8 cellular contexts compared by ENCODE assay signal in the genomic region with DNA sequence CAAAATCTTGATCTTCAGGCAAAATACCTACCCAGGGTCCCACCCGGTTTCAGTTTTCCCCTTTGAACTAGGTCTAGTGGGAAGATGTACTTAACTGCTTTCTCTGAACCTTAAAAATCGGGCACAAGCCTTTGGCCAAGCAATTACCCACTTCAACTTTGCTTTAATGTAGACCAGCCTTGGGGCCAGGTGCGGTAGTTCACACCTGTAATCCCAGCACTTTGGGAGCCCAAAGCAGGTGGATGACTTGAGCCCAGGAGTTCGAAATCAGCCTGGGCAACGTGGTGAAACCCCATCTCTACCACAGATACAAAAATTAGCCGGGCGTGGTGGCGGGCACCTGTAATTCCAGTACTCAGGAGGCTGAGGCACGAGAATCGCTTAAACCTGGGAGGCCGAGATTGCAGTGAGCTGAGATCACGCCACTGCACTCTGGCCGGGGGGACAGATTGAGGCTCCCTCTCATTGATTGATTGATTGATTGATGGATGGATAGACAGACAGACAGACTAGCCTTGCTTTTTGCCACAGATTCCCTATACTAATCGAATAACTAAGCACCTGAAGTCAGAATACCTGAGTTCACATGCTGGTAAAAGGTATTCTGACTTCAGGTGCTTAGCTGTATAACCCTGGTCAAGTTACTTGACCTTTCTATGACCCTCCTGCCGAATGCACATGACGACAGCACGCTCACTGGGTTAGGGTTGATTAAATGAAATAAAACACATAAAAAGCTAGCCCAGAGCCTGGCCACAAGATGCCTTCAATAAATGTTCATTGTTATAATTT. TPM values are rescaled to one million over a fixed set of nuclear protein-coding genes. Genes with fewer than 3 reads are reported as not detected.
DNase-seq lines count a peak whose midpoint lies in the region; ATAC-seq and TF ChIP-seq lines count a peak whose summit lies in the region.

No MANE protein-coding gene starts in this region.

- peaks cover 37% of the 10 kb centered on the region for H3K4me1 Mint-ChIP-seq in activated CD8-positive, alpha-beta T cell treated with anti-CD3 and anti-CD28 coated beads for 36 hours (ENCODE audit: low read depth)
- peaks cover 6% of the 10 kb centered on the region for H3K4me1 Mint-ChIP-seq in glutamatergic neuron (ENCODE audit: low read depth, unreplicated experiment)

- POLR2A ChIA-PET in HEK293 (lab: Yijun Ruan, JAX) = interaction anchor here (1.0 to 2.5 kb wide), 3 partner anchors 14 to 21 kb away, joined by 3 to 16 read pairs (median 3); no protein-coding TSS in a partner anchor
- POLR2A ChIA-PET in activated CD8-positive, alpha-beta T cell treated with anti-CD3 and anti-CD28 coated beads for 36 hours (lab: Charles Lee) = interaction anchor here (1.0 kb wide), 1 partner anchor 80 kb away, joined by 3 read pairs; a partner anchor contains a TSS

- TF ChIP-seq CTCF in HEK293 (tag by site-specific recombination; IDR thresholded peaks at IDR 0.05) (no peak), glutamatergic neuron (IDR thresholded peaks at IDR 0.05; ENCODE audit: partially characterized antibody, unreplicated experiment) (no peak)
- TF ChIP-seq CTCF in activated CD8-positive, alpha-beta T cell treated with anti-CD3 and anti-CD28 coated beads for 36 hours (IDR thresholded peaks at IDR 0.05) = no peak

- intact Hi-C loops in activated CD8-positive, alpha-beta T cell treated with anti-CD3 and anti-CD28 coated beads for 36 hours (cut with micrococcal nuclease) = no loop called here

- no peak overlapping the region for H3K27ac Mint-ChIP-seq in activated CD8-positive, alpha-beta T cell treated with anti-CD3 and anti-CD28 coated beads for 36 hours
- H3K27ac Mint-ChIP-seq in glutamatergic neuron (ENCODE audit: unreplicated experiment) = peak overlapping the region; percentile 92

- no peaks in the 10 kb centered on the region for H3K36me3 ChIP-seq in HEK293 (ENCODE audit: control insufficient read depth in 2 of 2, insufficient read depth in 1 of 2, low read length in 2 of 2)

- no peaks in the 10 kb centered on the region for H3K9me3 Mint-ChIP-seq in activated CD8-positive, alpha-beta T cell treated with anti-CD3 and anti-CD28 coated beads for 36 hours
- peaks cover 20% of the 10 kb centered on the region for H3K9me3 Mint-ChIP-seq in glutamatergic neuron (ENCODE audit: unreplicated experiment)

- no peaks in the 10 kb centered on the region for H3K36me3 Mint-ChIP-seq in activated CD8-positive, alpha-beta T cell treated with anti-CD3 and anti-CD28 coated beads for 36 hours (ENCODE audit: low read depth)
- H3K36me3 Mint-ChIP-seq in glutamatergic neuron (ENCODE audit: unreplicated experiment) = no peaks in the 10 kb centered on the region

- no peak for ATAC-seq in activated CD8-positive, alpha-beta T cell treated with anti-CD3 and anti-CD28 coated beads for 36 hours
- ATAC-seq in GM18873 (IDR thresholded peaks at IDR 0.05; ENCODE audit: low FRiP score, unreplicated experiment) = no peak

- H3K4me3 ChIP-seq in HEK293 (ENCODE audit: low read depth, low read length) = peak overlapping the region; percentile 56
- H3K4me3 ChIP-seq in skin epidermis = peak overlapping the region; percentile 81 to 95 (median 92)

- H3K9me3 ChIP-seq in HEK293 (ENCODE audit: control insufficient read depth, insufficient read depth, low read depth, low read length) = no peaks in the 10 kb centered on the region

- no peak overlapping the region for H3K27ac ChIP-seq in HEK293 (ENCODE audit: extremely low read depth, low read depth, low read length)
- peak overlapping the region in 18 of 21 experiments; percentile 35 to 100 (median 99) for H3K27ac ChIP-seq in skin epidermis

- H3K27me3 Mint-ChIP-seq in activated CD8-positive, alpha-beta T cell treated with anti-CD3 and anti-CD28 coated beads for 36 hours = no peaks in the 10 kb centered on the region
- H3K27me3 Mint-ChIP-seq in glutamatergic neuron (ENCODE audit: unreplicated experiment) = peaks cover 11% of the 10 kb centered on the region

- H3K4me3 Mint-ChIP-seq in activated CD8-positive, alpha-beta T cell treated with anti-CD3 and anti-CD28 coated beads for 36 hours = peak overlapping the region; percentile 94
- H3K4me3 Mint-ChIP-seq in glutamatergic neuron (ENCODE audit: unreplicated experiment) = peak overlapping the region; percentile 92

- CTCF ChIA-PET in HEK293 (lab: Yijun Ruan, JAX) = interaction anchor here (0.6 to 1.1 kb wide), 3 partner anchors 20 to 62 kb away, joined by 3 read pairs; no protein-coding TSS in a partner anchor
- CTCF ChIA-PET in activated CD8-positive, alpha-beta T cell treated with anti-CD3 and anti-CD28 coated beads for 36 hours (lab: Charles Lee) = interaction anchor here (0.8 to 2.9 kb wide), 2 partner anchors 21 to 51 kb away, joined by 4 to 20 read pairs; no protein-coding TSS in a partner anchor

- DNase-seq in activated CD8-positive, alpha-beta T cell treated with anti-CD3 and anti-CD28 coated beads for 36 hours = no peak
- DNase-seq in glutamatergic neuron (no peak), NCI-H2107 treated with DMSO at 0.1 percent for 48 hours (lab: John Stamatoyannopoulos, UW; ENCODE audit: unreplicated experiment) (no peak), NCI-H526 treated with DMSO at 0.1 percent for 48 hours (lab: John Stamatoyannopoulos, UW) (no peak)
- DNase-seq in NK-92 treated with Interleukin-12 subunit alpha and Interleukin-12 subunit beta, amount 100 ng/mL, for 24 hours (lab: John Stamatoyannopoulos, UW) = no peak

- H3K4me1 ChIP-seq in HEK293 (ENCODE audit: control insufficient read depth, insufficient read depth, low read length) = peaks cover 18% of the 10 kb centered on the region

TF ChIP-seq in HEK293, 187 proteins besides CTCF, POLR2A, EP300 and RAD21:
- TF ChIP-seq, protein P1, sequence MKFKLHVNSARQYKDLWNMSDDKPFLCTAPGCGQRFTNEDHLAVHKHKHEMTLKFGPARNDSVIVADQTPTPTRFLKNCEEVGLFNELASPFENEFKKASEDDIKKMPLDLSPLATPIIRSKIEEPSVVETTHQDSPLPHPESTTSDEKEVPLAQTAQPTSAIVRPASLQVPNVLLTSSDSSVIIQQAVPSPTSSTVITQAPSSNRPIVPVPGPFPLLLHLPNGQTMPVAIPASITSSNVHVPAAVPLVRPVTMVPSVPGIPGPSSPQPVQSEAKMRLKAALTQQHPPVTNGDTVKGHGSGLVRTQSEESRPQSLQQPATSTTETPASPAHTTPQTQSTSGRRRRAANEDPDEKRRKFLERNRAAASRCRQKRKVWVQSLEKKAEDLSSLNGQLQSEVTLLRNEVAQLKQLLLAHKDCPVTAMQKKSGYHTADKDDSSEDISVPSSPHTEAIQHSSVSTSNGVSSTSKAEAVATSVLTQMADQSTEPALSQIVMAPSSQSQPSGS (tag by site-specific recombination; IDR thresholded peaks at IDR 0.05; ENCODE audit: low read depth) = no peak
- TF ChIP-seq, protein P2, sequence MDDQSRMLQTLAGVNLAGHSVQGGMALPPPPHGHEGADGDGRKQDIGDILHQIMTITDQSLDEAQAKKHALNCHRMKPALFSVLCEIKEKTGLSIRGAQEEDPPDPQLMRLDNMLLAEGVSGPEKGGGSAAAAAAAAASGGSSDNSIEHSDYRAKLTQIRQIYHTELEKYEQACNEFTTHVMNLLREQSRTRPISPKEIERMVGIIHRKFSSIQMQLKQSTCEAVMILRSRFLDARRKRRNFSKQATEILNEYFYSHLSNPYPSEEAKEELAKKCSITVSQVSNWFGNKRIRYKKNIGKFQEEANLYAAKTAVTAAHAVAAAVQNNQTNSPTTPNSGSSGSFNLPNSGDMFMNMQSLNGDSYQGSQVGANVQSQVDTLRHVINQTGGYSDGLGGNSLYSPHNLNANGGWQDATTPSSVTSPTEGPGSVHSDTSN (CRISPR knock-in tag; IDR thresholded peaks at IDR 0.05) = no peak
- TF ChIP-seq, protein P3, sequence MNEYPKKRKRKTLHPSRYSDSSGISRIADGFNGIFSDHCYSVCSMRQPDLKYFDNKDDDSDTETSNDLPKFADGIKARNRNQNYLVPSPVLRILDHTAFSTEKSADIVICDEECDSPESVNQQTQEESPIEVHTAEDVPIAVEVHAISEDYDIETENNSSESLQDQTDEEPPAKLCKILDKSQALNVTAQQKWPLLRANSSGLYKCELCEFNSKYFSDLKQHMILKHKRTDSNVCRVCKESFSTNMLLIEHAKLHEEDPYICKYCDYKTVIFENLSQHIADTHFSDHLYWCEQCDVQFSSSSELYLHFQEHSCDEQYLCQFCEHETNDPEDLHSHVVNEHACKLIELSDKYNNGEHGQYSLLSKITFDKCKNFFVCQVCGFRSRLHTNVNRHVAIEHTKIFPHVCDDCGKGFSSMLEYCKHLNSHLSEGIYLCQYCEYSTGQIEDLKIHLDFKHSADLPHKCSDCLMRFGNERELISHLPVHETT (tag by site-specific recombination; IDR thresholded peaks at IDR 0.05) = no peak
- TF ChIP-seq, protein P4, sequence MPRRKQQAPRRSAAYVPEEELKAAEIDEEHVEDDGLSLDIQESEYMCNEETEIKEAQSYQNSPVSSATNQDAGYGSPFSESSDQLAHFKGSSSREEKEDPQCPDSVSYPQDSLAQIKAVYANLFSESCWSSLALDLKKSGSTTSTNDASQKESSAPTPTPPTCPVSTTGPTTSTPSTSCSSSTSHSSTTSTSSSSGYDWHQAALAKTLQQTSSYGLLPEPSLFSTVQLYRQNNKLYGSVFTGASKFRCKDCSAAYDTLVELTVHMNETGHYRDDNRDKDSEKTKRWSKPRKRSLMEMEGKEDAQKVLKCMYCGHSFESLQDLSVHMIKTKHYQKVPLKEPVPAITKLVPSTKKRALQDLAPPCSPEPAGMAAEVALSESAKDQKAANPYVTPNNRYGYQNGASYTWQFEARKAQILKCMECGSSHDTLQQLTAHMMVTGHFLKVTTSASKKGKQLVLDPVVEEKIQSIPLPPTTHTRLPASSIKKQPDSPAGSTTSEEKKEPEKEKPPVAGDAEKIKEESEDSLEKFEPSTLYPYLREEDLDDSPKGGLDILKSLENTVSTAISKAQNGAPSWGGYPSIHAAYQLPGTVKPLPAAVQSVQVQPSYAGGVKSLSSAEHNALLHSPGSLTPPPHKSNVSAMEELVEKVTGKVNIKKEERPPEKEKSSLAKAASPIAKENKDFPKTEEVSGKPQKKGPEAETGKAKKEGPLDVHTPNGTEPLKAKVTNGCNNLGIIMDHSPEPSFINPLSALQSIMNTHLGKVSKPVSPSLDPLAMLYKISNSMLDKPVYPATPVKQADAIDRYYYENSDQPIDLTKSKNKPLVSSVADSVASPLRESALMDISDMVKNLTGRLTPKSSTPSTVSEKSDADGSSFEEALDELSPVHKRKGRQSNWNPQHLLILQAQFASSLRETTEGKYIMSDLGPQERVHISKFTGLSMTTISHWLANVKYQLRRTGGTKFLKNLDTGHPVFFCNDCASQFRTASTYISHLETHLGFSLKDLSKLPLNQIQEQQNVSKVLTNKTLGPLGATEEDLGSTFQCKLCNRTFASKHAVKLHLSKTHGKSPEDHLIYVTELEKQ (tag by site-specific recombination; IDR thresholded peaks at IDR 0.05; ENCODE audit: borderline replicate concordance) = peak; percentile 70; the same call in 1 of the 2 replicates
TF ChIP-seq in HEK293: peak in this region for 1.

RNA-seq across cellular contexts. Expression of a gene that starts 1.8 kb away (rescaled TPM):
- 10 to 100 TPM; 29.4 to 32.4 TPM for total RNA-seq in activated CD8-positive, alpha-beta T cell treated with anti-CD3 and anti-CD28 coated beads for 36 hours
- total RNA-seq in glutamatergic neuron (ENCODE audit: unreplicated experiment) = 65.7 TPM
